1 cellular context compared by ENCODE assay signal in genomic region chr16:74991593-74992403, GRCh38.
A peak's percentile ranks its signal among the peaks of the same experiment; 100 is the strongest.
TF ChIP-seq lines count a peak whose summit lies in the region.

No MANE protein-coding gene starts in this region.

TF ChIP-seq in HepG2, 621 proteins besides CTCF, POLR2A, EP300 and RAD21 (continued from another document):
- TF ChIP-seq PBX2 (CRISPR knock-in tag; IDR thresholded peaks at IDR 0.05) (no peak), ZNF292 (CRISPR knock-in tag; IDR thresholded peaks at IDR 0.05; ENCODE audit: borderline replicate concordance, low read depth) (peak; percentile 77), JUND (CRISPR knock-in tag; IDR thresholded peaks at IDR 0.05) (no peak), RFX1 (IDR thresholded peaks at IDR 0.05) (no peak), CEBPG (CRISPR knock-in tag; IDR thresholded peaks at IDR 0.05) (peak; percentile 69), ZNF558 (CRISPR knock-in tag; IDR thresholded peaks at IDR 0.05; ENCODE audit: borderline replicate concordance) (no peak), ZNF775 (CRISPR knock-in tag; IDR thresholded peaks at IDR 0.05; ENCODE audit: borderline replicate concordance) (no peak), WIZ (CRISPR knock-in tag; IDR thresholded peaks at IDR 0.05) (no peak), NR2C2 (CRISPR knock-in tag; IDR thresholded peaks at IDR 0.05; ENCODE audit: borderline replicate concordance) (peak; percentile 41; the same call in 1 of the 2 replicates), ZSCAN5A (CRISPR knock-in tag; IDR thresholded peaks at IDR 0.05; ENCODE audit: borderline replicate concordance) (no peak), TBP (CRISPR knock-in tag; IDR thresholded peaks at IDR 0.05) (0 out of 2 replicates have a peak, but pooled peaks have one; percentile 31), TP53 (CRISPR knock-in tag; conservative IDR thresholded peaks at IDR 0.05) (no peak; the same call in none of the 2 replicates), ZNF788 (CRISPR knock-in tag; IDR thresholded peaks at IDR 0.05; ENCODE audit: borderline replicate concordance) (peak; percentile 73; the same call in 1 of the 2 replicates), SAFB2 (CRISPR knock-in tag; IDR thresholded peaks at IDR 0.05; ENCODE audit: borderline replicate concordance, low read depth) (no peak; the same call in 1 of the 2 replicates), AGO2 (optimal IDR thresholded peaks at IDR 0.05; ENCODE audit: low read depth, low read length) (no peak), ZNF496 (CRISPR knock-in tag; IDR thresholded peaks at IDR 0.05; ENCODE audit: insufficient replicate concordance) (no peak), NBN (conservative IDR thresholded peaks at IDR 0.05) (no peak), REL (CRISPR knock-in tag; conservative IDR thresholded peaks at IDR 0.05) (no peak), SRSF1 (optimal IDR thresholded peaks at IDR 0.05; ENCODE audit: low read depth, low read length) (no peak), ZNF552 (CRISPR knock-in tag; IDR thresholded peaks at IDR 0.05; ENCODE audit: borderline replicate concordance) (no peak), ZNF670 (CRISPR knock-in tag; IDR thresholded peaks at IDR 0.05; ENCODE audit: borderline replicate concordance) (peak; percentile 81; the same call in 1 of the 2 replicates), ZNF383 (CRISPR knock-in tag; IDR thresholded peaks at IDR 0.05; ENCODE audit: borderline replicate concordance) (no peak), PAX8 (CRISPR knock-in tag; IDR thresholded peaks at IDR 0.05; ENCODE audit: borderline replicate concordance) (no peak), NFIB (CRISPR knock-in tag; IDR thresholded peaks at IDR 0.05; ENCODE audit: borderline replicate concordance) (no peak), PHF8 (CRISPR knock-in tag; IDR thresholded peaks at IDR 0.05) (peak; percentile 13; the same call in 1 of the 2 replicates), CCDC6 (CRISPR knock-in tag; IDR thresholded peaks at IDR 0.05) (peak; percentile 34; the same call in 1 of the 2 replicates), ZNF629 (CRISPR knock-in tag; conservative IDR thresholded peaks at IDR 0.05) (0 out of 2 replicates have a peak, but pooled peaks have one; percentile 29), JARID2 (CRISPR knock-in tag; IDR thresholded peaks at IDR 0.05; ENCODE audit: insufficient replicate concordance) (no peak), PTBP1 (IDR thresholded peaks at IDR 0.05; ENCODE audit: low read depth, low read length, poor library complexity, severe bottlenecking) (no peak), MXI1 (IDR thresholded peaks at IDR 0.05; ENCODE audit: borderline replicate concordance, low read depth, low read length) (no peak; the same call in 2 of the 3 replicates), ZNF644 (CRISPR knock-in tag; IDR thresholded peaks at IDR 0.05; ENCODE audit: low read depth) (0 out of 2 replicates have a peak, but pooled peaks have one; percentile 52), NFYB (CRISPR knock-in tag; IDR thresholded peaks at IDR 0.05) (no peak), AHDC1 (CRISPR knock-in tag; IDR thresholded peaks at IDR 0.05; ENCODE audit: borderline replicate concordance) (peak; percentile 95), NFKB2 (CRISPR knock-in tag; IDR thresholded peaks at IDR 0.05; ENCODE audit: borderline replicate concordance) (0 out of 2 replicates have a peak, but pooled peaks have one; percentile 34)
- TF ChIP-seq, protein P1, sequence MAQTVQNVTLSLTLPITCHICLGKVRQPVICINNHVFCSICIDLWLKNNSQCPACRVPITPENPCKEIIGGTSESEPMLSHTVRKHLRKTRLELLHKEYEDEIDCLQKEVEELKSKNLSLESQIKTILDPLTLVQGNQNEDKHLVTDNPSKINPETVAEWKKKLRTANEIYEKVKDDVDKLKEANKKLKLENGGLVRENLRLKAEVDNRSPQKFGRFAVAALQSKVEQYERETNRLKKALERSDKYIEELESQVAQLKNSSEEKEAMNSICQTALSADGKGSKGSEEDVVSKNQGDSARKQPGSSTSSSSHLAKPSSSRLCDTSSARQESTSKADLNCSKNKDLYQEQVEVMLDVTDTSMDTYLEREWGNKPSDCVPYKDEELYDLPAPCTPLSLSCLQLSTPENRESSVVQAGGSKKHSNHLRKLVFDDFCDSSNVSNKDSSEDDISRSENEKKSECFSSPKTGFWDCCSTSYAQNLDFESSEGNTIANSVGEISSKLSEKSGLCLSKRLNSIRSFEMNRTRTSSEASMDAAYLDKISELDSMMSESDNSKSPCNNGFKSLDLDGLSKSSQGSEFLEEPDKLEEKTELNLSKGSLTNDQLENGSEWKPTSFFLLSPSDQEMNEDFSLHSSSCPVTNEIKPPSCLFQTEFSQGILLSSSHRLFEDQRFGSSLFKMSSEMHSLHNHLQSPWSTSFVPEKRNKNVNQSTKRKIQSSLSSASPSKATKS (CRISPR knock-in tag; IDR thresholded peaks at IDR 0.05) = no peak
- TF ChIP-seq, protein P2, sequence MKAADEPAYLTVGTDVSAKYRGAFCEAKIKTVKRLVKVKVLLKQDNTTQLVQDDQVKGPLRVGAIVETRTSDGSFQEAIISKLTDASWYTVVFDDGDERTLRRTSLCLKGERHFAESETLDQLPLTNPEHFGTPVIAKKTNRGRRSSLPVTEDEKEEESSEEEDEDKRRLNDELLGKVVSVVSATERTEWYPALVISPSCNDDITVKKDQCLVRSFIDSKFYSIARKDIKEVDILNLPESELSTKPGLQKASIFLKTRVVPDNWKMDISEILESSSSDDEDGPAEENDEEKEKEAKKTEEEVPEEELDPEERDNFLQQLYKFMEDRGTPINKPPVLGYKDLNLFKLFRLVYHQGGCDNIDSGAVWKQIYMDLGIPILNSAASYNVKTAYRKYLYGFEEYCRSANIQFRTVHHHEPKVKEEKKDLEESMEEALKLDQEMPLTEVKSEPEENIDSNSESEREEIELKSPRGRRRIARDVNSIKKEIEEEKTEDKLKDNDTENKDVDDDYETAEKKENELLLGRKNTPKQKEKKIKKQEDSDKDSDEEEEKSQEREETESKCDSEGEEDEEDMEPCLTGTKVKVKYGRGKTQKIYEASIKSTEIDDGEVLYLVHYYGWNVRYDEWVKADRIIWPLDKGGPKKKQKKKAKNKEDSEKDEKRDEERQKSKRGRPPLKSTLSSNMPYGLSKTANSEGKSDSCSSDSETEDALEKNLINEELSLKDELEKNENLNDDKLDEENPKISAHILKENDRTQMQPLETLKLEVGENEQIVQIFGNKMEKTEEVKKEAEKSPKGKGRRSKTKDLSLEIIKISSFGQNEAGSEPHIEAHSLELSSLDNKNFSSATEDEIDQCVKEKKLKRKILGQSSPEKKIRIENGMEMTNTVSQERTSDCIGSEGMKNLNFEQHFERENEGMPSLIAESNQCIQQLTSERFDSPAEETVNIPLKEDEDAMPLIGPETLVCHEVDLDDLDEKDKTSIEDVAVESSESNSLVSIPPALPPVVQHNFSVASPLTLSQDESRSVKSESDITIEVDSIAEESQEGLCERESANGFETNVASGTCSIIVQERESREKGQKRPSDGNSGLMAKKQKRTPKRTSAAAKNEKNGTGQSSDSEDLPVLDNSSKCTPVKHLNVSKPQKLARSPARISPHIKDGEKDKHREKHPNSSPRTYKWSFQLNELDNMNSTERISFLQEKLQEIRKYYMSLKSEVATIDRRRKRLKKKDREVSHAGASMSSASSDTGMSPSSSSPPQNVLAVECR (CRISPR knock-in tag; IDR thresholded peaks at IDR 0.05; ENCODE audit: borderline replicate concordance) = peak; percentile 32; the same call in 1 of the 2 replicates
- TF ChIP-seq, protein P3, sequence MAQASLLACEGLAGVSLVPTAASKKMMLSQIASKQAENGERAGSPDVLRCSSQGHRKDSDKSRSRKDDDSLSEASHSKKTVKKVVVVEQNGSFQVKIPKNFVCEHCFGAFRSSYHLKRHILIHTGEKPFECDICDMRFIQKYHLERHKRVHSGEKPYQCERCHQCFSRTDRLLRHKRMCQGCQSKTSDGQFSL (CRISPR knock-in tag; IDR thresholded peaks at IDR 0.05) = no peak
- TF ChIP-seq, protein P4, sequence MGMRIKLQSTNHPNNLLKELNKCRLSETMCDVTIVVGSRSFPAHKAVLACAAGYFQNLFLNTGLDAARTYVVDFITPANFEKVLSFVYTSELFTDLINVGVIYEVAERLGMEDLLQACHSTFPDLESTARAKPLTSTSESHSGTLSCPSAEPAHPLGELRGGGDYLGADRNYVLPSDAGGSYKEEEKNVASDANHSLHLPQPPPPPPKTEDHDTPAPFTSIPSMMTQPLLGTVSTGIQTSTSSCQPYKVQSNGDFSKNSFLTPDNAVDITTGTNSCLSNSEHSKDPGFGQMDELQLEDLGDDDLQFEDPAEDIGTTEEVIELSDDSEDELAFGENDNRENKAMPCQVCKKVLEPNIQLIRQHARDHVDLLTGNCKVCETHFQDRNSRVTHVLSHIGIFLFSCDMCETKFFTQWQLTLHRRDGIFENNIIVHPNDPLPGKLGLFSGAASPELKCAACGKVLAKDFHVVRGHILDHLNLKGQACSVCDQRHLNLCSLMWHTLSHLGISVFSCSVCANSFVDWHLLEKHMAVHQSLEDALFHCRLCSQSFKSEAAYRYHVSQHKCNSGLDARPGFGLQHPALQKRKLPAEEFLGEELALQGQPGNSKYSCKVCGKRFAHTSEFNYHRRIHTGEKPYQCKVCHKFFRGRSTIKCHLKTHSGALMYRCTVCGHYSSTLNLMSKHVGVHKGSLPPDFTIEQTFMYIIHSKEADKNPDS (CRISPR knock-in tag; IDR thresholded peaks at IDR 0.05) = no peak
TF ChIP-seq in HepG2: peak in this region for 261.
